ENCODE assay signal across 8 cellular contexts in the genomic region with DNA sequence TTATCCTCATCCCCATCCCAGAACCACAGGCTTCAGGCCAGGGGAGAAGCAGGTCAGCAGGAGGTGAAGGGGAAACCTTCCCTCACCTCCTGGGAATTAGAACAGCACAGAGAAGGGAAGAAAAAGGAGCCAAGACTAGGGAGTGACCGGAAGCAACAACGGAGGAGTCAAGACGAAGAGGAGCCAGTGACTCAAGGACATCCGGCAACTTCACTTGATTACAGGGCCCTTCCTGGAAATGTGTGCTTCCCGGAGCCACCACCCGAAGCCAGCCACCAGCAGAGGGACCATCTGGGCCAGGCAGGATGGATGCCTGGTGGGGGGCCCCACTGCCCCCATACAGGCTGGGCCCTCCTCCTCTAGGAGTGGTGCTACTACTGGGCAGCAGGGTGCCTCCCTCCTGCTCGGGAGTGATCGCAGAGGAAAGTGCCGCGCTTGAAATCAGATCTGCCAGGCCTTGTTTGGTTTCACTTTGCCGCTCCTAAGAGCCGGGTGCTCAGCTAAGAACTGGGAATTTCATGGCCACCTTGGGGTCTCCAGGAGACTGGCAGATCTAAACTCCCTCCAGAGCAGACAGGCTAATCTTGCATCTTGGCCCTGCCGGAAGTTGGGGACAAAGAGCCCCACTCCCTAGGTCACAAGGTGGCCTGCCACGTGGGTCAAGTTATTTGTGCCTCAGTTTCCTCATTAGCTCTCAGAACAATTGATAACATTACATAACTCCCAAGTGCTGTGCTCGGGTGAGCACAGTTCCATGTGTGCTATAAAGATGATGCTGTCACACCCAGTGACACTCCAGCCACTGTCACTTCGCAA. TPM values are rescaled to one million over a fixed set of nuclear protein-coding genes. Genes with fewer than 3 reads are reported as not detected.
DNase-seq lines count a peak whose midpoint lies in the region; ATAC-seq, FAIRE-seq and TF ChIP-seq lines count a peak whose summit lies in the region.

No MANE protein-coding gene starts in this region.

- peak overlapping the region; percentile 79 for H3K4me2 ChIP-seq in PC-3 (ENCODE audit: low read length)
- H3K4me2 ChIP-seq in H1 (ENCODE audit: insufficient read depth in 1 of 2, low read depth in 2 of 2, low read length in 2 of 2) = peak overlapping the region; percentile 12 to 41

- TSS peak; percentile 92 for BruUV-seq in PC-3 (replicated peaks; lab: Mats Ljungman, UMichigan)

- no peak overlapping the region for H3K27ac Mint-ChIP-seq in activated CD8-positive, alpha-beta memory T cell treated with anti-CD3 and anti-CD28 coated beads, Interleukin-2, amount 10 ng/mL, durations not matched to agents 7 days and 5 days

- intact Hi-C loops in PC-3 (cut with micrococcal nuclease) = loop anchor here (1.0 to 10.0 kb wide), 3 partner anchors 12 to 900 kb away; a partner anchor contains a TSS

- H3K18ac ChIP-seq in H1 (ENCODE audit: extremely low read depth, low read length) = peak overlapping the region; percentile 76

- H3K9me3 ChIP-seq in PC-3 (ENCODE audit: low read length) (no peaks in the 10 kb centered on the region), H1 (ENCODE audit: insufficient read depth in 2 of 2, low read depth in 1 of 2, low read length in 1 of 2) (no peaks in the 10 kb centered on the region), mucosa of rectum (ENCODE audit: control insufficient read depth in 2 of 2, low read length in 2 of 2) (no peaks in the 10 kb centered on the region)

- ATAC-seq in PC-3 (peak; percentile 64), HG03045 (IDR thresholded peaks at IDR 0.05; ENCODE audit: unreplicated experiment) (no peak), GM21381 (IDR thresholded peaks at IDR 0.05; ENCODE audit: unreplicated experiment) (no peak)
- ATAC-seq in activated CD8-positive, alpha-beta memory T cell treated with anti-CD3 and anti-CD28 coated beads, Interleukin-2, amount 10 ng/mL, durations not matched to agents 7 days and 5 days = no peak

- DNase-seq in H7 (peak; percentile 83), PC-3 (peak; percentile 84), H1 (ENCODE audit: low read depth in 1 of 2, low spot score in 2 of 2) (peak in 1 of 2 experiments; percentile 63), NCI-H1436 (lab: John Stamatoyannopoulos, UW) (no peak)
- no peak for DNase-seq in activated CD8-positive, alpha-beta memory T cell treated with anti-CD3 and anti-CD28 coated beads, Interleukin-2, amount 10 ng/mL, durations not matched to agents 7 days and 5 days

- no peaks in the 10 kb centered on the region for H3K9me2 ChIP-seq in PC-3 (replicated peaks; ENCODE audit: low read length)

- peak overlapping the region; percentile 66 for H3K4ac ChIP-seq in H1 (replicated peaks; ENCODE audit: insufficient read length, low read depth, low read length)

- H3K27ac ChIP-seq in PC-3 (ENCODE audit: low read length) = peak overlapping the region; percentile 82
- no peak overlapping the region for H3K27ac ChIP-seq in H1 (ENCODE audit: low read depth, low read length)
- peak overlapping the region; percentile 88 to 91 for H3K27ac ChIP-seq in mucosa of rectum (ENCODE audit: low read depth in 2 of 2, low read length in 2 of 2)

- no peak for TF ChIP-seq POLR2A in H1 (IDR thresholded peaks at IDR 0.05; ENCODE audit: control extremely low read depth in 1 of 2, low read depth in 2 of 2, low read length in 2 of 2)

- no peak overlapping the region for H4K8ac ChIP-seq in H1 (ENCODE audit: extremely low read depth, insufficient read depth, low read length)

- H4K91ac ChIP-seq in H1 (replicated peaks; ENCODE audit: insufficient read length, low read length) = peak overlapping the region; percentile 48

- H4K5ac ChIP-seq in H1 (ENCODE audit: insufficient read length, low read depth, low read length) = no peak overlapping the region

- no peaks in the 10 kb centered on the region for H3K36me3 Mint-ChIP-seq in activated CD8-positive, alpha-beta memory T cell treated with anti-CD3 and anti-CD28 coated beads, Interleukin-2, amount 10 ng/mL, durations not matched to agents 7 days and 5 days

- 62% methylated on average over 16 of the region's 16 CpGs; no CpG with 5 or more reads in 1 of the 2 experiments for WGBS in H1 (ENCODE audit: extremely low coverage in 1 of 2, insufficient coverage in 1 of 2, insufficient read length in 1 of 2, insufficient replicate concordance in 2 of 2, low coverage in 1 of 2, low lambda C conversion rate in 2 of 2, missing lambda C conversion rate in 1 of 2), 2 experiments

- POLR2A ChIA-PET in PC-3 (lab: Charles Lee; ENCODE audit: unreplicated experiment) = no interaction called here
- POLR2A ChIA-PET in H1 (lab: Charles Lee; ENCODE audit: partially characterized antibody) = interaction anchor here (0.6 to 1.1 kb wide), 2 partner anchors 24 to 43 kb away, joined by 4 to 6 read pairs; a partner anchor contains a TSS

- H2BK120ac ChIP-seq in H1 (replicated peaks; ENCODE audit: low read depth, low read length) = peak overlapping the region; percentile 85

- TF ChIP-seq RAD21 in H1 (IDR thresholded peaks at IDR 0.05 in 1 of 2, conservative IDR thresholded peaks at IDR 0.05 in 1 of 2; ENCODE audit: low read depth in 2 of 2, low read length in 2 of 2) = peak; percentile 48 to 63

- 0 out of 2 replicates have a peak overlapping the region, but pooled peaks have one; percentile 1 for H2AK5ac ChIP-seq in H1 (ENCODE audit: low read depth, low read length)

- peaks cover 3% of the 10 kb centered on the region for H3K4me1 Mint-ChIP-seq in activated CD8-positive, alpha-beta memory T cell treated with anti-CD3 and anti-CD28 coated beads, Interleukin-2, amount 10 ng/mL, durations not matched to agents 7 days and 5 days

- no peak overlapping the region for H3K4me3 ChIP-seq in H7 (ENCODE audit: insufficient read depth, low read depth, low read length)
- H3K4me3 ChIP-seq in PC-3 (ENCODE audit: low read length) = peak overlapping the region; percentile 55
- H3K4me3 ChIP-seq in H1 (ENCODE audit: extremely low read depth in 1 of 4, insufficient read depth in 2 of 4, low read depth in 3 of 4, low read length in 4 of 4) = no peak overlapping the region
- peak overlapping the region; percentile 57 to 64 for H3K4me3 ChIP-seq in mucosa of rectum (ENCODE audit: low read length in 2 of 2)

- FAIRE-seq in H1 (lab: Jason Lieb, UNC) = no peak

- no peak overlapping the region for H3K23ac ChIP-seq in H1 (ENCODE audit: insufficient read length)

- H3K23me2 ChIP-seq in H1 (ENCODE audit: low read depth, low read length) = peaks cover 4% of the 10 kb centered on the region; the same call in 1 of the 2 replicates

- peaks cover 11% of the 10 kb centered on the region for H3K27me3 Mint-ChIP-seq in activated CD8-positive, alpha-beta memory T cell treated with anti-CD3 and anti-CD28 coated beads, Interleukin-2, amount 10 ng/mL, durations not matched to agents 7 days and 5 days

- TF ChIP-seq CTCF in PC-3 (conservative IDR thresholded peaks at IDR 0.05; ENCODE audit: low read depth, low read length) (peak; percentile 60), H1 (IDR thresholded peaks at IDR 0.05; ENCODE audit: control extremely low read depth in 1 of 3, insufficient read depth in 1 of 3, low read depth in 1 of 3, low read length in 3 of 3) (peak; percentile 41 to 48 (median 46))

- H4K20me1 ChIP-seq in PC-3 (ENCODE audit: low read length) (peaks cover 9% of the 10 kb centered on the region), H1 (replicated peaks in 1 of 2; ENCODE audit: control insufficient read depth in 1 of 2, insufficient read depth in 2 of 2, low read length in 2 of 2) (peaks cover 0 to 2% of the 10 kb centered on the region in 2 experiments)

- H2BK12ac ChIP-seq in H1 (ENCODE audit: low read depth, low read length) = peak overlapping the region; percentile 10; the same call in 1 of the 2 replicates

- no peak overlapping the region for H3K14ac ChIP-seq in H1 (ENCODE audit: insufficient read length)

- peaks cover 67% of the 10 kb centered on the region for H3K4me1 ChIP-seq in PC-3 (ENCODE audit: insufficient read depth, low read length)
- H3K4me1 ChIP-seq in H1 (replicated peaks in 1 of 4; ENCODE audit: control insufficient read depth in 3 of 4, insufficient read depth in 4 of 4, low read length in 3 of 4) = peaks cover 10 to 28% (median 23%) of the 10 kb centered on the region in 4 experiments
- peaks cover 46 to 48% of the 10 kb centered on the region in 2 donors for H3K4me1 ChIP-seq in mucosa of rectum (ENCODE audit: control insufficient read depth in 2 of 2, insufficient read depth in 2 of 2, low read length in 2 of 2)

- no peak overlapping the region for H2BK15ac ChIP-seq in H1 (ENCODE audit: low read length)

- CTCF ChIA-PET in PC-3 (lab: Charles Lee) = interaction anchor here (1.2 kb wide), 1 partner anchor 65 kb away, joined by 9 read pairs; no protein-coding TSS in a partner anchor
- CTCF ChIA-PET in H1 (lab: Charles Lee; ENCODE audit: partially characterized antibody) = interaction anchor here (0.7 to 8.5 kb wide), 10 partner anchors 14 to 116 kb away, joined by 3 to 53 read pairs (median 3); no protein-coding TSS in a partner anchor
- CTCF ChIA-PET in activated CD8-positive, alpha-beta memory T cell treated with anti-CD3 and anti-CD28 coated beads, Interleukin-2, amount 10 ng/mL, durations not matched to agents 7 days and 5 days (lab: Charles Lee) = no interaction called here

- peak overlapping the region; percentile 20; the same call in 1 of the 2 replicates for H2BK5ac ChIP-seq in H1 (ENCODE audit: low read depth, low read length)

- H3K9ac ChIP-seq in PC-3 (ENCODE audit: low read length) (peak overlapping the region; percentile 52), H1 (replicated peaks in 1 of 4; ENCODE audit: extremely low read depth in 1 of 4, low read depth in 3 of 4, low read length in 3 of 4) (no peak overlapping the region), mucosa of rectum (ENCODE audit: low read depth in 1 of 2, low read length in 2 of 2) (peak overlapping the region; percentile 18 to 77)

- no peak for TF ChIP-seq EP300 in H1 (IDR thresholded peaks at IDR 0.05; ENCODE audit: borderline replicate concordance in 1 of 2, low read depth in 2 of 2, low read length in 2 of 2)

- no peaks in the 10 kb centered on the region for H3K36me3 ChIP-seq in H7 (replicated peaks; ENCODE audit: control insufficient read depth, insufficient read depth, low read length)
- H3K36me3 ChIP-seq in PC-3 (ENCODE audit: low read depth, low read length) = 0 out of 2 replicates have a peak, but pooled peaks cover 7% of the 10 kb centered on the region
- H3K36me3 ChIP-seq in H1 (ENCODE audit: control insufficient read depth in 2 of 4, insufficient read depth in 4 of 4, low read length in 3 of 4) = no peaks in the 10 kb centered on the region
- no peaks in the 10 kb centered on the region for H3K36me3 ChIP-seq in mucosa of rectum (ENCODE audit: control insufficient read depth in 2 of 2, insufficient read depth in 2 of 2, low read length in 2 of 2)

- no peak overlapping the region; the same call in 1 of the 2 replicates for H2AFZ ChIP-seq in PC-3 (ENCODE audit: low read length)
- no peak overlapping the region for H2AFZ ChIP-seq in H1 (ENCODE audit: low read length)

- H2BK20ac ChIP-seq in H1 (ENCODE audit: low read length) = no peak overlapping the region

- H3F3A ChIP-seq in PC-3 (ENCODE audit: low read length, unreplicated experiment) = no peaks in the 10 kb centered on the region

- H3K4me3 Mint-ChIP-seq in activated CD8-positive, alpha-beta memory T cell treated with anti-CD3 and anti-CD28 coated beads, Interleukin-2, amount 10 ng/mL, durations not matched to agents 7 days and 5 days = no peak overlapping the region

- H3K79me2 ChIP-seq in PC-3 (ENCODE audit: low read length) (peaks cover 99% of the 10 kb centered on the region), H1 (ENCODE audit: control insufficient read depth in 1 of 2, insufficient read depth in 2 of 2, low read length in 2 of 2) (peaks cover 0 to 31% of the 10 kb centered on the region in 2 experiments; a peak in 1 of 4 replicates)

- no peaks in the 10 kb centered on the region for H3K9me3 Mint-ChIP-seq in activated CD8-positive, alpha-beta memory T cell treated with anti-CD3 and anti-CD28 coated beads, Interleukin-2, amount 10 ng/mL, durations not matched to agents 7 days and 5 days (ENCODE audit: low read depth)

- no peak overlapping the region for H3K56ac ChIP-seq in H1 (replicated peaks; ENCODE audit: insufficient read length, low read depth, low read length)

- H3K79me1 ChIP-seq in H1 (ENCODE audit: low read depth, low read length) = no peaks in the 10 kb centered on the region; the same call in none of the 2 replicates

- H3K27me3 ChIP-seq in H7 (ENCODE audit: control insufficient read depth, insufficient read depth, low read length) = no peaks in the 10 kb centered on the region
- H3K27me3 ChIP-seq in PC-3 (ENCODE audit: low read length) = no peaks in the 10 kb centered on the region
- H3K27me3 ChIP-seq in H1 (replicated peaks in 1 of 4; ENCODE audit: control insufficient read depth in 3 of 4, extremely low read depth in 1 of 4, insufficient read depth in 3 of 4, low read length in 3 of 4) = no peaks in the 10 kb centered on the region
- H3K27me3 ChIP-seq in mucosa of rectum (ENCODE audit: control insufficient read depth in 2 of 2, insufficient read depth in 2 of 2, low read length in 2 of 2) = no peaks in the 10 kb centered on the region

RNA-seq across cellular contexts. Expression of a gene that starts 6.6 kb away (rescaled TPM):
- total RNA-seq in H7 (2014; rRNA removed; shearing (Covaris generic)) = 30.7 and 32.7 TPM in 2 replicates
- 83.1 and 109 TPM in 2 replicates for total RNA-seq in PC-3 (2014; rRNA removed)
- 12.6 and 13.1 TPM in 2 replicates for total RNA-seq in H1 (2021; fragmentation: NEBNext Ultra II Directional; extraction: Animal tissue kit (Norgen Biotek cat#: 25700))
- polyA plus RNA-seq in H1 (2011; rRNA removed) = 8.8 and 13.9 TPM in 2 replicates
- 10.7 TPM for polyA plus RNA-seq in H1 (2011; cell fraction: cytosol; rRNA removed)
- 12.2 TPM for polyA plus RNA-seq in H1 (2011; cell fraction: nucleus; rRNA removed)
- 8.2 to 11.6 TPM (median 10.3 TPM) in 4 replicates for polyA plus RNA-seq in H1 (2012, experiment 1 of 2)
- 11.4 TPM for polyA plus RNA-seq in H1 (2012, experiment 2 of 2)
- polyA plus RNA-seq in H1 (2013, experiment 1 of 2) = 6.2 TPM
- polyA plus RNA-seq in H1 (2013, experiment 2 of 2) = 6.5 TPM
- polyA minus RNA-seq in H1 (2011; rRNA and poly(A)+ RNA removed) = 10.9 and 12.7 TPM in 2 replicates
- polyA minus RNA-seq in H1 (2011; cell fraction: cytosol; rRNA and poly(A)+ RNA removed) = 13.9 TPM
- 19.5 TPM for polyA minus RNA-seq in H1 (2011; cell fraction: nucleus; rRNA and poly(A)+ RNA removed)
- 1 to 10 TPM; 1.3 to 1.5 TPM for total RNA-seq in activated CD8-positive, alpha-beta memory T cell treated with anti-CD3 and anti-CD28 coated beads, Interleukin-2, amount 10 ng/mL, durations not matched to agents 7 days and 5 days

RNA-seq across cellular contexts. Expression of a gene that starts 43.5 kb away (rescaled TPM):
- total RNA-seq in H7 (2014; rRNA removed; shearing (Covaris generic)) = not detected in 2 replicates
- total RNA-seq in PC-3 (2014; rRNA removed) = not detected in 2 replicates
- not detected in 2 replicates for total RNA-seq in H1 (2021; fragmentation: NEBNext Ultra II Directional; extraction: Animal tissue kit (Norgen Biotek cat#: 25700))
- 0.28 TPM in 1 of 2 replicates, not detected in the other for polyA plus RNA-seq in H1 (2011; rRNA removed)
- not detected for polyA plus RNA-seq in H1 (2011; cell fraction: cytosol; rRNA removed)
- not detected for polyA plus RNA-seq in H1 (2011; cell fraction: nucleus; rRNA removed)
- not detected in 4 replicates for polyA plus RNA-seq in H1 (2012, experiment 1 of 2)
- polyA plus RNA-seq in H1 (2012, experiment 2 of 2) = not detected
- polyA plus RNA-seq in H1 (2013, experiment 1 of 2) = not detected
- not detected for polyA plus RNA-seq in H1 (2013, experiment 2 of 2)
- polyA minus RNA-seq in H1 (2011; rRNA and poly(A)+ RNA removed) = not detected in 2 replicates
- not detected for polyA minus RNA-seq in H1 (2011; cell fraction: cytosol; rRNA and poly(A)+ RNA removed)
- polyA minus RNA-seq in H1 (2011; cell fraction: nucleus; rRNA and poly(A)+ RNA removed) = not detected
- total RNA-seq in activated CD8-positive, alpha-beta memory T cell treated with anti-CD3 and anti-CD28 coated beads, Interleukin-2, amount 10 ng/mL, durations not matched to agents 7 days and 5 days = not detected

Comparison
In these comparisons a context has a peak if more than half of its experiments do, and no peak if none do; other contexts are left out.
1. DNase-seq: peak in H7 (single experiment) and PC-3 (single experiment); none in activated CD8-positive, alpha-beta memory T cell treated with anti-CD3 and anti-CD28 coated beads, Interleukin-2, amount 10 ng/mL, durations not matched to agents 7 days and 5 days (single experiment) and NCI-H1436 (single experiment).
2. H3K4me3 ChIP-seq: peak in PC-3 (single experiment) and mucosa of rectum (2 of 2); none in H7 (single experiment) and H1 (0 of 4).
3. H3K9ac ChIP-seq: peak in PC-3 (single experiment) and mucosa of rectum (2 of 2); none in H1 (0 of 4).